3 cellular contexts compared by ENCODE assay signal in the genomic region with DNA sequence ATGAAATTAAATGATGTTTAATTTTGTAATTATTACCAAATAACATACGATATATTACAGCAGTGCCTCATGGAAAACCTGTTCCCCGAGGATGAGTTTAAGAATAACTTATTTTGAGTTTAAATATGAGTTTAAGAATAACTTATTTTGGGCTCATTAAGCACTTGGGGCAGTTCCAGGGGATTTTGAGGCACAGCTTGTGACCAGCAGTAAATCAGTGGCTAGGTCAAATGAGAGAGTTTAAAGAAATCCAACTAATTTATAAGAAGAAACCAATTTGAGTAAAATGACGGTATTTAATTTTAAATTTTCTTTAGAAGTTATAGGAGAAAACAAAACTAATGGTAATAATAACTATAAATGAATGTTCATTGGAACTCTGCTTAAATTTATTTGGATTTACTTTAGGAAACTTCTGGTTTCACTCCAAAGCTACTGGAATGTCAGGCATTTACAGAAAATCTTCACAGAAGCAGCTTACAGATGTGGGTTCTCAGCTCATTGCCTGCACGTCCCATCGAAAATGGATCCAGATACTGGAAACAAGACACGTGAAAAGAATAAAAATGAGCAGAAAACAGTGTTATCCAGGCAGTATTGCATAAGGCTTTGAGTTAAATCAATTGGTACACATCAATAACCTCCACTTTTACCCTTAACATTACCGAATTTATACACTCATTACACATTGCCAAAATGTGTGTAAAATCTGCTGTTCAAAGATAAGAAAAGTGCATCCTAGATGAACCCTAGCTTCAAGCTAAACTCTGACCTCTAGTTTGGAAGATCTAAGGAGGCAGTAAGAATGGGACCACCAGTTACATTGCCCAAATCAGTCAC.
TF ChIP-seq lines count a peak whose summit lies in the region.

No MANE protein-coding gene starts in this region.

TF ChIP-seq in liver, 16 proteins besides CTCF, POLR2A, EP300 and RAD21:
- TF ChIP-seq YY1 (IDR thresholded peaks at IDR 0.05) (no peak), RXRA (IDR thresholded peaks at IDR 0.05) (peak in 1 of 2 donors; percentile 38), FOXA2 (IDR thresholded peaks at IDR 0.05) (no peak), SP1 (IDR thresholded peaks at IDR 0.05) (no peak), HNF4A (conservative IDR thresholded peaks at IDR 0.05) (no peak), TAF1 (conservative IDR thresholded peaks at IDR 0.05) (no peak), MAX (IDR thresholded peaks at IDR 0.05) (no peak), EGR1 (IDR thresholded peaks at IDR 0.05; ENCODE audit: low read depth in 2 of 2) (no peak), HNF4G (IDR thresholded peaks at IDR 0.05) (no peak), NR2F2 (IDR thresholded peaks at IDR 0.05) (peak; percentile 25), GABPA (IDR thresholded peaks at IDR 0.05 in 1 of 2, conservative IDR thresholded peaks at IDR 0.05 in 1 of 2) (no peak)
- TF ChIP-seq, protein P1, sequence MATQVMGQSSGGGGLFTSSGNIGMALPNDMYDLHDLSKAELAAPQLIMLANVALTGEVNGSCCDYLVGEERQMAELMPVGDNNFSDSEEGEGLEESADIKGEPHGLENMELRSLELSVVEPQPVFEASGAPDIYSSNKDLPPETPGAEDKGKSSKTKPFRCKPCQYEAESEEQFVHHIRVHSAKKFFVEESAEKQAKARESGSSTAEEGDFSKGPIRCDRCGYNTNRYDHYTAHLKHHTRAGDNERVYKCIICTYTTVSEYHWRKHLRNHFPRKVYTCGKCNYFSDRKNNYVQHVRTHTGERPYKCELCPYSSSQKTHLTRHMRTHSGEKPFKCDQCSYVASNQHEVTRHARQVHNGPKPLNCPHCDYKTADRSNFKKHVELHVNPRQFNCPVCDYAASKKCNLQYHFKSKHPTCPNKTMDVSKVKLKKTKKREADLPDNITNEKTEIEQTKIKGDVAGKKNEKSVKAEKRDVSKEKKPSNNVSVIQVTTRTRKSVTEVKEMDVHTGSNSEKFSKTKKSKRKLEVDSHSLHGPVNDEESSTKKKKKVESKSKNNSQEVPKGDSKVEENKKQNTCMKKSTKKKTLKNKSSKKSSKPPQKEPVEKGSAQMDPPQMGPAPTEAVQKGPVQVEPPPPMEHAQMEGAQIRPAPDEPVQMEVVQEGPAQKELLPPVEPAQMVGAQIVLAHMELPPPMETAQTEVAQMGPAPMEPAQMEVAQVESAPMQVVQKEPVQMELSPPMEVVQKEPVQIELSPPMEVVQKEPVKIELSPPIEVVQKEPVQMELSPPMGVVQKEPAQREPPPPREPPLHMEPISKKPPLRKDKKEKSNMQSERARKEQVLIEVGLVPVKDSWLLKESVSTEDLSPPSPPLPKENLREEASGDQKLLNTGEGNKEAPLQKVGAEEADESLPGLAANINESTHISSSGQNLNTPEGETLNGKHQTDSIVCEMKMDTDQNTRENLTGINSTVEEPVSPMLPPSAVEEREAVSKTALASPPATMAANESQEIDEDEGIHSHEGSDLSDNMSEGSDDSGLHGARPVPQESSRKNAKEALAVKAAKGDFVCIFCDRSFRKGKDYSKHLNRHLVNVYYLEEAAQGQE (IDR thresholded peaks at IDR 0.05): no peak

TF ChIP-seq in HepG2, 621 proteins besides CTCF, POLR2A, EP300 and RAD21:
- TF ChIP-seq, protein P2, sequence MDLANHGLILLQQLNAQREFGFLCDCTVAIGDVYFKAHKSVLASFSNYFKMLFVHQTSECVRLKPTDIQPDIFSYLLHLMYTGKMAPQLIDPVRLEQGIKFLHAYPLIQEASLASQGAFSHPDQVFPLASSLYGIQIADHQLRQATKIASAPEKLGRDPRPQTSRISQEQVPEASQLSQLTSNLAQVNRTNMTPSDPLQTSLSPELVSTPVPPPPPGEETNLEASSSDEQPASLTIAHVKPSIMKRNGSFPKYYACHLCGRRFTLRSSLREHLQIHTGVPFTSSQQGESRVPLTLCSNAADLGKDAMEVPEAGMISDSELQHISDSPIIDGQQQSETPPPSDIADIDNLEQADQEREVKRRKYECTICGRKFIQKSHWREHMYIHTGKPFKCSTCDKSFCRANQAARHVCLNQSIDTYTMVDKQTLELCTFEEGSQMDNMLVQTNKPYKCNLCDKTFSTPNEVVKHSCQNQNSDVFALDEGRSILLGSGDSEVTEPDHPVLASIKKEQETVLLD (CRISPR knock-in tag; IDR thresholded peaks at IDR 0.05; ENCODE audit: low read depth): no peak
- TF ChIP-seq NR2C2 (CRISPR knock-in tag; IDR thresholded peaks at IDR 0.05; ENCODE audit: borderline replicate concordance): no peak
- TF ChIP-seq, protein P3, sequence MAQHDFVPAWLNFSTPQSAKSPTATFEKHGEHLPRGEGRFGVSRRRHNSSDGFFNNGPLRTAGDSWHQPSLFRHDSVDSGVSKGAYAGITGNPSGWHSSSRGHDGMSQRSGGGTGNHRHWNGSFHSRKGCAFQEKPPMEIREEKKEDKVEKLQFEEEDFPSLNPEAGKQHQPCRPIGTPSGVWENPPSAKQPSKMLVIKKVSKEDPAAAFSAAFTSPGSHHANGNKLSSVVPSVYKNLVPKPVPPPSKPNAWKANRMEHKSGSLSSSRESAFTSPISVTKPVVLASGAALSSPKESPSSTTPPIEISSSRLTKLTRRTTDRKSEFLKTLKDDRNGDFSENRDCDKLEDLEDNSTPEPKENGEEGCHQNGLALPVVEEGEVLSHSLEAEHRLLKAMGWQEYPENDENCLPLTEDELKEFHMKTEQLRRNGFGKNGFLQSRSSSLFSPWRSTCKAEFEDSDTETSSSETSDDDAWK (CRISPR knock-in tag; IDR thresholded peaks at IDR 0.05): no peak
- TF ChIP-seq PCBP2 (optimal IDR thresholded peaks at IDR 0.05; ENCODE audit: low read depth, low read length, poor library complexity, severe bottlenecking): no peak
- no peak for TF ChIP-seq ZNF17 (CRISPR knock-in tag; IDR thresholded peaks at IDR 0.05)
- TF ChIP-seq ZNF317 (CRISPR knock-in tag; IDR thresholded peaks at IDR 0.05): no peak
- TF ChIP-seq ZBTB21 (CRISPR knock-in tag; IDR thresholded peaks at IDR 0.05): no peak
- no peak for TF ChIP-seq KMT2A (CRISPR knock-in tag; IDR thresholded peaks at IDR 0.05)
- no peak for TF ChIP-seq FIP1L1 (IDR thresholded peaks at IDR 0.05; ENCODE audit: borderline replicate concordance, insufficient read depth, low read depth, low read length)

TF ChIP-seq in H1, 55 proteins besides CTCF, POLR2A, EP300 and RAD21:
- TF ChIP-seq MAX (IDR thresholded peaks at IDR 0.05) (no peak), CTBP2 (IDR thresholded peaks at IDR 0.05; ENCODE audit: borderline replicate concordance, insufficient read depth, insufficient read length, low read length) (no peak), SRF (IDR thresholded peaks at IDR 0.05; ENCODE audit: low read depth, low read length) (no peak), SIRT6 (IDR thresholded peaks at IDR 0.05; ENCODE audit: low read length) (no peak), JUN (IDR thresholded peaks at IDR 0.05; ENCODE audit: low read depth, low read length) (no peak), SUZ12 (IDR thresholded peaks at IDR 0.05; ENCODE audit: low read length) (no peak), CREB1 (IDR thresholded peaks at IDR 0.05) (no peak), RNF2 (IDR thresholded peaks at IDR 0.05; ENCODE audit: borderline replicate concordance, low read depth, low read length, missing control alignments, poor library complexity, severe bottlenecking) (no peak), TBP (IDR thresholded peaks at IDR 0.05; ENCODE audit: low read depth, low read length) (no peak)
- TF ChIP-seq, protein P4, sequence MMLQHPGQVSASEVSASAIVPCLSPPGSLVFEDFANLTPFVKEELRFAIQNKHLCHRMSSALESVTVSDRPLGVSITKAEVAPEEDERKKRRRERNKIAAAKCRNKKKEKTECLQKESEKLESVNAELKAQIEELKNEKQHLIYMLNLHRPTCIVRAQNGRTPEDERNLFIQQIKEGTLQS (IDR thresholded peaks at IDR 0.05; ENCODE audit: insufficient read depth, low read depth, low read length): no peak
